9 cellular contexts compared by ENCODE assay signal in genomic region chr20:25318471-25319240, GRCh38.
A peak's percentile ranks its signal among the peaks of the same experiment; 100 is the strongest.
DNase-seq lines count a peak whose midpoint lies in the region; ATAC-seq and TF ChIP-seq lines count a peak whose summit lies in the region.
"Had no signal": no experiment of that assay in that cellular context is flagged by ENCODE, and none has a peak within 500 bp of the region (broad histone marks: within the 10 kb centered on the region; RNA-seq: fewer than 3 reads in every experiment).

No MANE protein-coding gene starts in this region.

- peaks cover 12 to 25% (median 22%) of the 10 kb centered on the region in 3 donors for H3K4me1 Mint-ChIP-seq in IgD-negative memory B cell
- peaks cover 7% of the 10 kb centered on the region for H3K4me1 Mint-ChIP-seq in osteocyte (ENCODE audit: unreplicated experiment)

- H3K4me3 Mint-ChIP-seq in IgD-negative memory B cell (peak overlapping the region in 3 of 4 donors; percentile 68 to 88 (median 83)), osteocyte (ENCODE audit: unreplicated experiment) (no peak overlapping the region)

- H3K9me3 Mint-ChIP-seq in IgD-negative memory B cell (no peaks in the 10 kb centered on the region), osteocyte (ENCODE audit: unreplicated experiment) (no peaks in the 10 kb centered on the region)

- no peaks in the 10 kb centered on the region for H3K27me3 Mint-ChIP-seq in IgD-negative memory B cell
- no peaks in the 10 kb centered on the region for H3K27me3 Mint-ChIP-seq in osteocyte (ENCODE audit: unreplicated experiment)

- peak; percentile 92 for ATAC-seq in GM18502 (IDR thresholded peaks at IDR 0.05; ENCODE audit: poor library complexity, unreplicated experiment)
- ATAC-seq in GM21528 (IDR thresholded peaks at IDR 0.05; ENCODE audit: low FRiP score, unreplicated experiment) = peak; percentile 93
- peak; percentile 23 for ATAC-seq in left lobe of liver
- ATAC-seq: left colon had no signal

- H3K36me3 Mint-ChIP-seq in IgD-negative memory B cell = peaks cover 5% of the 10 kb centered on the region
- H3K36me3 Mint-ChIP-seq in osteocyte (ENCODE audit: unreplicated experiment) = peaks cover 5% of the 10 kb centered on the region

- DNase-seq in left lobe of liver (ENCODE audit: low spot score) (peak; percentile 35), ecto neural progenitor cell (ENCODE audit: low spot score) (no peak), activated gamma-delta T cell (lab: John Stamatoyannopoulos, UW) (no peak), putamen (ENCODE audit: low spot score) (no peak), osteocyte (ENCODE audit: extremely low spot score, unreplicated experiment) (no peak)

- TF ChIP-seq CTCF in osteocyte (IDR thresholded peaks at IDR 0.05) = no peak

- peak overlapping the region in 1 of 3 donors; percentile 76 for H3K27ac Mint-ChIP-seq in IgD-negative memory B cell
- no peak overlapping the region for H3K27ac Mint-ChIP-seq in osteocyte (ENCODE audit: unreplicated experiment)

Comparison
In these comparisons a context has a peak if more than half of its experiments do, and no peak if none do; other contexts are left out.
1. ATAC-seq: peak in every context shown above with its lines; median percentile 93 in GM21528; 92 in GM18502; 23 in left lobe of liver.